In the genomic region with DNA sequence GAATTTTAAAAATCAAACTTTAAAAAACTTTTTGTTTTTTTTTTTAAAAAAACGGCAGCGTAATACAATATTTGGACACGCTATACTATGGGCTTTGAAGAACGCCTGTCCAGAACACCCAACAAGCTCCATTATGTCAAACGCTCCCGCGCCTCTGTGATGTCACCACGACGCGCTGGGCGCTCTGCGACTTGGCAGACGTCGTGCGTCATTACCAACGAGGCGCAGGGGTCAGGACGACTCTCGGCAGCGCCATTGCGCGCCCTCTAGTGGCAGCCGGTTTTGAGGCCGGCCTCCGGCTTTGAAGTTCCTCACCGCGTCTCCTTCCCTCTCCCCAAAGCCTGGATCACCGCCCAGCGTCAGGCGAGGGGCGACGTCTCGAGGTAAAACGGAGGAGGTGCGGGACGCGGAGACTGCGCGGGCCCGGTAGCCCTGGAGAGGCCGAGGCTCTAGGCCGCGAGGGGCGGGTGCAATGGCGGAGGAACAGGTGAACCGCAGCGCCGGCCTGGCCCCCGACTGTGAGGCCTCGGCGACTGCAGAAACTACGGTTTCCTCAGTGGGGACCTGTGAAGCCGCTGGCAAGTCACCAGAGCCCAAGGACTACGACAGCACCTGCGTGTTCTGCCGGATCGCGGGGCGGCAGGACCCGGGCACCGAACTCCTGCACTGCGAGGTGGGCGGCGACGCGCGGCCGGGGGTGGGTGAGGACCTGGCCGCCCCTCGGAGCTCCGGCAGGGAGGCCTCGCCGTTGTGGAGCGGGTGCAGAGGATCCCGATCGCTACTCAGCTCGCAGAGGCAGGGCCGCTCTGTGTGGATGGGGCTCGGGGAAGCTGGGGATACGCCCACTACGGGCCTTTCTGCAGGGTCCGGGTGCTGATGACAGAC, we compare ENCODE assay signal across 8 cellular contexts. TPM values are rescaled to one million over a fixed set of nuclear protein-coding genes. Genes with fewer than 3 reads are reported as not detected.
DNase-seq lines count a peak whose midpoint lies in the region; ATAC-seq and TF ChIP-seq lines count a peak whose summit lies in the region.

A gene (plus strand): TSS at position 265 of the 885 bp plus-strand sequence. CDS start 208 bp downstream, at position 473.

- peak; percentile 65 for TF ChIP-seq POLR2A in GM10847 (IDR thresholded peaks at IDR 0.05; ENCODE audit: extremely low read depth, insufficient read length)

- peak; percentile 97 for DNase-seq in NCI-H1092 (lab: John Stamatoyannopoulos, UW)
- DNase-seq in activated naive CD4-positive, alpha-beta T cell treated with anti-CD3 and anti-CD28 coated beads, Interleukin-2, amount 50 U/mL, for 72 hours (ENCODE audit: low spot score in 2 of 2): peak; percentile 97 to 99
- peak; percentile 90 for DNase-seq in glomerular endothelial cell (ENCODE audit: extremely low read depth, low read depth, low spot score)
- peak; percentile 95 for DNase-seq in occipital lobe (lab: John Stamatoyannopoulos, UW)

- peak within 1 kb of the TSS; percentile 92 for H3K27ac ChIP-seq in temporal lobe (ENCODE audit: low read depth, low read length)

- no peaks in the 10 kb centered on the region for H3K9me3 Mint-ChIP-seq in activated naive CD4-positive, alpha-beta T cell treated with anti-CD3 and anti-CD28 coated beads, Interleukin-2, amount 50 U/mL, for 72 hours

- peak within 1 kb of the TSS in 1 of 2 donors; percentile 56 for H3K27ac Mint-ChIP-seq in activated naive CD4-positive, alpha-beta T cell treated with anti-CD3 and anti-CD28 coated beads, Interleukin-2, amount 50 U/mL, for 72 hours

- H3K36me3 Mint-ChIP-seq in activated naive CD4-positive, alpha-beta T cell treated with anti-CD3 and anti-CD28 coated beads, Interleukin-2, amount 50 U/mL, for 72 hours: no peaks in the 10 kb centered on the region

- ATAC-seq in HG02610 (IDR thresholded peaks at IDR 0.05; ENCODE audit: unreplicated experiment): peak; percentile 92
- ATAC-seq in SK-N-SH treated with all-trans-retinoic acid at 6 μM for 48 hours: peak; percentile 92
- ATAC-seq in activated naive CD4-positive, alpha-beta T cell treated with anti-CD3 and anti-CD28 coated beads, Interleukin-2, amount 50 U/mL, for 72 hours: peak; percentile 91 to 93

TF ChIP-seq in SK-N-SH treated with all-trans-retinoic acid at 6 μM for 48 hours, 23 proteins besides CTCF, POLR2A, EP300 and RAD21:
- TF ChIP-seq ZFP3 (CRISPR knock-in tag; IDR thresholded peaks at IDR 0.05) (peak; percentile 39; the same call in 1 of the 2 replicates), OSR1 (CRISPR knock-in tag; IDR thresholded peaks at IDR 0.05) (no peak), PPARA (CRISPR knock-in tag; IDR thresholded peaks at IDR 0.05; ENCODE audit: borderline replicate concordance) (no peak)
- TF ChIP-seq, protein P1, sequence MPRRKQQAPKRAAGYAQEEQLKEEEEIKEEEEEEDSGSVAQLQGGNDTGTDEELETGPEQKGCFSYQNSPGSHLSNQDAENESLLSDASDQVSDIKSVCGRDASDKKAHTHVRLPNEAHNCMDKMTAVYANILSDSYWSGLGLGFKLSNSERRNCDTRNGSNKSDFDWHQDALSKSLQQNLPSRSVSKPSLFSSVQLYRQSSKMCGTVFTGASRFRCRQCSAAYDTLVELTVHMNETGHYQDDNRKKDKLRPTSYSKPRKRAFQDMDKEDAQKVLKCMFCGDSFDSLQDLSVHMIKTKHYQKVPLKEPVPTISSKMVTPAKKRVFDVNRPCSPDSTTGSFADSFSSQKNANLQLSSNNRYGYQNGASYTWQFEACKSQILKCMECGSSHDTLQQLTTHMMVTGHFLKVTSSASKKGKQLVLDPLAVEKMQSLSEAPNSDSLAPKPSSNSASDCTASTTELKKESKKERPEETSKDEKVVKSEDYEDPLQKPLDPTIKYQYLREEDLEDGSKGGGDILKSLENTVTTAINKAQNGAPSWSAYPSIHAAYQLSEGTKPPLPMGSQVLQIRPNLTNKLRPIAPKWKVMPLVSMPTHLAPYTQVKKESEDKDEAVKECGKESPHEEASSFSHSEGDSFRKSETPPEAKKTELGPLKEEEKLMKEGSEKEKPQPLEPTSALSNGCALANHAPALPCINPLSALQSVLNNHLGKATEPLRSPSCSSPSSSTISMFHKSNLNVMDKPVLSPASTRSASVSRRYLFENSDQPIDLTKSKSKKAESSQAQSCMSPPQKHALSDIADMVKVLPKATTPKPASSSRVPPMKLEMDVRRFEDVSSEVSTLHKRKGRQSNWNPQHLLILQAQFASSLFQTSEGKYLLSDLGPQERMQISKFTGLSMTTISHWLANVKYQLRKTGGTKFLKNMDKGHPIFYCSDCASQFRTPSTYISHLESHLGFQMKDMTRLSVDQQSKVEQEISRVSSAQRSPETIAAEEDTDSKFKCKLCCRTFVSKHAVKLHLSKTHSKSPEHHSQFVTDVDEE (CRISPR knock-in tag; IDR thresholded peaks at IDR 0.05): peak; percentile 61; the same call in 1 of the 2 replicates

RNA-seq across cellular contexts. Expression of the gene that starts here (rescaled TPM):
- total RNA-seq in activated naive CD4-positive, alpha-beta T cell treated with anti-CD3 and anti-CD28 coated beads, Interleukin-2, amount 50 U/mL, for 72 hours: 10 to 100 TPM in 1 of 2 donors, 1 to 10 TPM in 1; 7.0 to 11.5 TPM
- total RNA-seq in glomerular endothelial cell (11.8 and 16.4 TPM in 2 replicates), occipital lobe (81.1 TPM), temporal lobe (68.1 TPM)

Comparison
In these comparisons a context has a peak if more than half of its experiments do, and no peak if none do; other contexts are left out.
1. Peak in every context shown above with its lines: DNase-seq, ATAC-seq and H3K27ac ChIP-seq.